32 cellular contexts compared by ENCODE assay signal in genomic region chr1:119652587-119652986, GRCh38.
"Had no signal": no experiment of that assay in that cellular context is flagged by ENCODE, and none has a peak within 500 bp of the region (broad histone marks: within the 10 kb centered on the region; RNA-seq: fewer than 3 reads in every experiment).

No MANE protein-coding gene starts in this region.

- ATAC-seq: activated CD4-positive, CD25-positive, alpha-beta regulatory T cell treated with anti-CD3 and anti-CD28 coated beads, Interleukin-2, amount 50 U/mL, for 24 hours; activated CD8-positive, alpha-beta T cell treated with anti-CD3 and anti-CD28 coated beads for 36 hours; activated T-cell treated with anti-CD3 and anti-CD28 coated beads, Interleukin-2, amount 50 U/mL, for 4 hours; activated T-helper 17 cell treated with anti-CD3 and anti-CD28 coated beads, Interleukin-2, amount 50 U/mL, for 72 hours; body of pancreas; foreskin keratinocyte; gastrocnemius medialis; heart right ventricle; T-helper 17 cell had no signal

- DNase-seq: activated B cell treated with CpG ODN at 0.5 μM for 24 hours; activated CD4-positive, alpha-beta T cell treated with anti-CD3 and anti-CD28 coated beads for 48 hours; activated CD4-positive, alpha-beta T cell treated with anti-CD3 and anti-CD28 coated beads, Interleukin-2, amount 50 U/mL, for 1 hour; activated CD4-positive, alpha-beta T cell treated with anti-CD3 and anti-CD28 coated beads, Interleukin-2, amount 50 U/mL, for 48 hours; activated CD8-positive, alpha-beta memory T cell treated with anti-CD3 and anti-CD28 coated beads for 24 hours; activated CD8-positive, alpha-beta T cell treated with anti-CD3 and anti-CD28 coated beads for 36 hours; activated effector memory CD4-positive, alpha-beta T cell treated with Interleukin-2 at 50 U/mL for 16 hours; activated gamma-delta T cell treated with Interleukin-2 at 50 U/mL for 16 hours; activated naive CD4-positive, alpha-beta T cell treated with anti-CD3 and anti-CD28 coated beads, Interleukin-2, amount 50 U/mL, for 16 hours; activated naive CD4-positive, alpha-beta T cell treated with Interleukin-2 at 50 U/mL for 16 hours; activated T-cell treated with anti-CD3 and anti-CD28 coated beads, Interleukin-2, amount 50 U/mL, for 4 hours; amniotic stem cell; body of pancreas; central memory CD4-positive, alpha-beta T cell; cerebellar nuclear complex; dorsolateral prefrontal cortex; effector memory CD4-positive, alpha-beta T cell; endodermal cell; foreskin keratinocyte; gastrocnemius medialis; heart right ventricle; T-helper 1 cell; T-helper 17 cell; T1000; WERI-Rb-1 had no signal

- H3K4me3 ChIP-seq: body of pancreas, coronary artery, dorsolateral prefrontal cortex, esophagus muscularis mucosa, gastrocnemius medialis, heart right ventricle had no signal

- H3K27me3 ChIP-seq: body of pancreas, esophagus muscularis mucosa, foreskin keratinocyte, gastrocnemius medialis had no signal

- H3K36me3 ChIP-seq: esophagus muscularis mucosa, gastrocnemius medialis, heart right ventricle, WERI-Rb-1 had no signal

- H3K36me3 Mint-ChIP-seq: activated naive CD8-positive, alpha-beta T cell had no signal

- H3K27ac ChIP-seq: body of pancreas, coronary artery, esophagus muscularis mucosa, foreskin keratinocyte, gastrocnemius medialis, WERI-Rb-1 had no signal

- H3K4me3 Mint-ChIP-seq: activated B cell treated with CpG ODN at 0.5 μM for 24 hours; activated CD8-positive, alpha-beta T cell treated with anti-CD3 and anti-CD28 coated beads for 36 hours; activated naive CD8-positive, alpha-beta T cell; activated T-cell treated with anti-CD3 and anti-CD28 coated beads, Interleukin-2, amount 50 U/mL, for 4 hours; activated T-helper 17 cell treated with anti-CD3 and anti-CD28 coated beads, Interleukin-2, amount 50 U/mL, for 72 hours; dendritic cell treated with granulocyte-macrophage colony-stimulating factor and Interleukin-4, amounts not matched to agents 40 ng/mL and 50 ng/mL, for 4 days; endodermal cell; T-helper 17 cell; T-helper 2 cell treated with Interferon-gamma antibody and Interleukin-4, amounts not matched to agents 5 μg/mL and 100 μg/mL, for 36 hours had no signal

- H3K9me3 Mint-ChIP-seq: activated B cell treated with CpG ODN at 0.5 μM for 24 hours; activated CD8-positive, alpha-beta T cell treated with anti-CD3 and anti-CD28 coated beads for 36 hours; activated T-cell treated with anti-CD3 and anti-CD28 coated beads, Interleukin-2, amount 50 U/mL, for 4 hours; activated T-helper 17 cell treated with anti-CD3 and anti-CD28 coated beads, Interleukin-2, amount 50 U/mL, for 72 hours; dendritic cell treated with granulocyte-macrophage colony-stimulating factor and Interleukin-4, amounts not matched to agents 40 ng/mL and 50 ng/mL, for 4 days; endodermal cell; T-helper 2 cell treated with Interferon-gamma antibody and Interleukin-4, amounts not matched to agents 5 μg/mL and 100 μg/mL, for 36 hours had no signal

- H3K9me3 ChIP-seq: body of pancreas, esophagus muscularis mucosa, gastrocnemius medialis, heart right ventricle had no signal

- H3K4me1 Mint-ChIP-seq: activated T-helper 17 cell treated with anti-CD3 and anti-CD28 coated beads, Interleukin-2, amount 50 U/mL, for 72 hours; T-helper 17 cell had no signal

- H3K27ac Mint-ChIP-seq: activated B cell treated with CpG ODN at 0.5 μM for 24 hours; activated CD8-positive, alpha-beta T cell treated with anti-CD3 and anti-CD28 coated beads for 36 hours; activated naive CD8-positive, alpha-beta T cell; activated T-helper 17 cell treated with anti-CD3 and anti-CD28 coated beads, Interleukin-2, amount 50 U/mL, for 72 hours; dendritic cell treated with granulocyte-macrophage colony-stimulating factor and Interleukin-4, amounts not matched to agents 40 ng/mL and 50 ng/mL, for 4 days; endodermal cell; T-helper 17 cell; T-helper 2 cell treated with Interferon-gamma antibody and Interleukin-4, amounts not matched to agents 5 μg/mL and 100 μg/mL, for 36 hours had no signal
